8 cellular contexts compared by ENCODE assay signal in the genomic region with DNA sequence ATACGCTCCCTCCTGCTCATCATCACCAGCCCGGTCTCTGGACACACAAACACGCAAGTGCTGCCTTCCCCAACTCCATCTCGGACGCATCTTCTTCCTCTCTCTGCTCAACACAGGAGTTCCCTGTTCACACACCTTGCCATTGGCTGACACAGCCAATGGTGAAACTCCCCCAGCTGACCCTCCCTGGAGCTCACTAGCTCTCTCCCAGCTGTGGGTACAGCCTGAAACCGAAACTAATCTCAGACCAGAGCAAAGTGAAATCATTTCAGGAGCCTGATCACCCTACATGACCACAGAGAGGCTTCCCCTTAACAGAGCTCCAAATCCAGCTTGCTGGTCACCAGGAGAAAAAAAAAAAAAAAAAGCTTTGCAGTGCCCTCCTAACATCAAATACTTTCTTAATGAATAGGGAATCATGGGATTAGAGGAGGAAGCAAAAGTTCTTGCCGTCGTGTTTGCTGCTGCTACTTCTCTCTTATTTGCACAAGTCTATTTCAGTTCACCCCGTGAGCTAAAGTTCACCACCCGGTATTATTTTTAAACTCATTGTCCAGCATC. TPM values are rescaled to one million over a fixed set of nuclear protein-coding genes. Genes with fewer than 3 reads are reported as not detected.
A peak's percentile ranks its signal among the peaks of the same experiment; 100 is the strongest.
DNase-seq lines count a peak whose midpoint lies in the region; ATAC-seq and TF ChIP-seq lines count a peak whose summit lies in the region.

No MANE protein-coding gene starts in this region.

- H3K36me3 ChIP-seq in breast epithelium (no peaks in the 10 kb centered on the region), stomach smooth muscle (ENCODE audit: control insufficient read depth in 2 of 2, insufficient read depth in 2 of 2, low read length in 2 of 2) (no peaks in the 10 kb centered on the region)

- peaks cover 19 to 20% of the 10 kb centered on the region in 2 donors for H3K4me1 ChIP-seq in breast epithelium
- H3K4me1 ChIP-seq in stomach smooth muscle (ENCODE audit: control insufficient read depth, insufficient read depth, low read length): peaks cover 74% of the 10 kb centered on the region

- H3K27ac ChIP-seq in breast epithelium (peak overlapping the region; percentile 76 to 89), stomach smooth muscle (ENCODE audit: low read length) (peak overlapping the region; percentile 90)

- H3K9me3 ChIP-seq in breast epithelium (no peaks in the 10 kb centered on the region), stomach smooth muscle (ENCODE audit: control insufficient read depth in 2 of 2, low read length in 2 of 2) (no peaks in the 10 kb centered on the region)

- ATAC-seq in GM21367 (IDR thresholded peaks at IDR 0.05; ENCODE audit: unreplicated experiment) (peak; percentile 73), HG03558 (IDR thresholded peaks at IDR 0.05; ENCODE audit: extremely low read depth, unreplicated experiment) (peak; percentile 57), left colon (peak; percentile 87)

- intact Hi-C loops in breast epithelium (cut with DNase I; ENCODE audit: low total_unique reads): no loop called here
- intact Hi-C loops in left colon (cut with DNase I, micrococcal nuclease): no loop called here

- TF ChIP-seq POLR2A in breast epithelium (IDR thresholded peaks at IDR 0.05): no peak

- H3K4me3 ChIP-seq in breast epithelium: peak overlapping the region; percentile 34 to 60 (median 44)
- peak overlapping the region; percentile 73 to 79 for H3K4me3 ChIP-seq in stomach smooth muscle (ENCODE audit: low read length in 2 of 2)

- DNase-seq in EL (peak; percentile 83), RPMI8226 (peak; percentile 95), breast epithelium (ENCODE audit: low spot score in 2 of 2) (no peak), left colon (peak; percentile 47 to 83), NCI-H1092 (lab: John Stamatoyannopoulos, UW) (no peak)

- H3K9ac ChIP-seq in stomach smooth muscle (ENCODE audit: low read length in 2 of 2): peak overlapping the region; percentile 68 to 78

- no peak for TF ChIP-seq CTCF in breast epithelium (IDR thresholded peaks at IDR 0.05)

- no peaks in the 10 kb centered on the region for H3K27me3 ChIP-seq in breast epithelium
- H3K27me3 ChIP-seq in stomach smooth muscle (ENCODE audit: control insufficient read depth in 1 of 2, insufficient read depth in 2 of 2, low read length in 2 of 2): no peaks in the 10 kb centered on the region

RNA-seq across cellular contexts. Expression of gene CUEDC1, which starts 8.3 kb away (rescaled TPM):
- total RNA-seq in breast epithelium (10 to 100 TPM; 13.0 to 18.0 (median 14.5) TPM), left colon (10 to 100 TPM; 16.5 to 29.6 TPM)

RNA-seq across cellular contexts. Expression of gene VEZF1, which starts 41.2 kb away (rescaled TPM):
- total RNA-seq in breast epithelium: 10 to 100 TPM; 55.5 to 76.5 (median 66.9) TPM
- 10 to 100 TPM; 38.9 to 53.3 TPM for total RNA-seq in left colon

Comparison
In these comparisons a context has a peak if more than half of its experiments do, and no peak if none do; other contexts are left out.
1. DNase-seq: peak in EL (single experiment), RPMI8226 (single experiment) and left colon (2 of 2); none in breast epithelium (0 of 2) and NCI-H1092 (single experiment).
2. Peak in every context shown above with its lines, with median percentiles within 50 percentile points of each other: ATAC-seq.